In genomic region chr10:118712930-118713634, GRCh38 we compare ENCODE assay signal across 16 cellular contexts. TPM values are rescaled to one million over a fixed set of nuclear protein-coding genes. Genes with fewer than 3 reads are reported as not detected.
DNase-seq lines count a peak whose midpoint lies in the region; ATAC-seq and TF ChIP-seq lines count a peak whose summit lies in the region.
"Had no signal": no experiment of that assay in that cellular context is flagged by ENCODE, and none has a peak within 500 bp of the region (broad histone marks: within the 10 kb centered on the region; RNA-seq: fewer than 3 reads in every experiment).

No MANE protein-coding gene starts in this region.

- H2AK5ac ChIP-seq in mesendoderm (ENCODE audit: low read length) = no peak overlapping the region

- H4K8ac ChIP-seq in mesendoderm (ENCODE audit: low read depth, low read length) = no peak overlapping the region

- H3K23ac ChIP-seq in mesendoderm (ENCODE audit: low read length) = no peak overlapping the region

- no peak overlapping the region for H2BK15ac ChIP-seq in mesendoderm (replicated peaks; ENCODE audit: low read depth)

- no peak overlapping the region for H3K9ac ChIP-seq in mesendoderm (ENCODE audit: low read length)

- H3K18ac ChIP-seq in mesendoderm (ENCODE audit: low read length) = no peak overlapping the region

- no peak overlapping the region for H3K4ac ChIP-seq in mesendoderm (ENCODE audit: low read depth, low read length)

- H3K27ac ChIP-seq in mesendoderm (ENCODE audit: low read depth, low read length) = no peak overlapping the region
- H3K27ac ChIP-seq: suprapubic skin had no signal

- DNase-seq in DMS 273 (lab: John Stamatoyannopoulos, UW; ENCODE audit: unreplicated experiment) (peak; percentile 22), DMS 273 treated with DMSO at 0.1 percent for 48 hours (lab: John Stamatoyannopoulos, UW) (no peak), cardiac fibroblast (ENCODE audit: low read depth in 2 of 2) (no peak), mesendoderm (peak; percentile 41), left colon (no peak)
- DNase-seq: activated naive CD4-positive, alpha-beta T cell treated with anti-CD3 and anti-CD28 coated beads for 36 hours; Caco-2; NCI-H1417 treated with DMSO at 0.1 percent for 48 hours; NCI-H446; RPMI8226; T-helper 9 cell had no signal

- ATAC-seq in HG02642 (IDR thresholded peaks at IDR 0.05; ENCODE audit: poor library complexity, unreplicated experiment) = no peak
- ATAC-seq in GM18517 (IDR thresholded peaks at IDR 0.05; ENCODE audit: unreplicated experiment) = no peak
- no peak for ATAC-seq in left colon

- H3K4me1 ChIP-seq in mesendoderm (ENCODE audit: control insufficient read depth, low read depth, low read length) = no peaks in the 10 kb centered on the region
- H3K4me1 ChIP-seq: Caco-2, suprapubic skin had no signal

- no peak overlapping the region for H2BK120ac ChIP-seq in mesendoderm (ENCODE audit: low read depth, low read length)

- H3K4me3 ChIP-seq in cardiac fibroblast (replicated peaks in 1 of 2; ENCODE audit: low read depth in 2 of 2, low read length in 2 of 2) = no peak overlapping the region
- H3K4me3 ChIP-seq in mesendoderm (ENCODE audit: low read length) = no peak overlapping the region
- H3K4me3 ChIP-seq: smooth muscle cell, suprapubic skin had no signal

- TF ChIP-seq CTCF in LNCAP (IDR thresholded peaks at IDR 0.05) (peak; percentile 10; the same call in 1 of the 2 replicates), cardiac fibroblast (IDR thresholded peaks at IDR 0.05; ENCODE audit: low read depth, low read length) (peak; percentile 22)

- peaks cover 7% of the 10 kb centered on the region for H3K79me1 ChIP-seq in mesendoderm (ENCODE audit: low read length)

- intact Hi-C loops in left colon (cut with DNase I, micrococcal nuclease) = no loop called here

- H3K56ac ChIP-seq in mesendoderm (ENCODE audit: low read length) = no peak overlapping the region

- no peaks in the 10 kb centered on the region for H3K27me3 ChIP-seq in mesendoderm (ENCODE audit: insufficient read depth, low read length, poor library complexity)
- H3K27me3 ChIP-seq: suprapubic skin had no signal

- no peak overlapping the region for H4K5ac ChIP-seq in mesendoderm (ENCODE audit: low read length)

- no peak overlapping the region for H2BK5ac ChIP-seq in mesendoderm (ENCODE audit: low read length)

- no peaks in the 10 kb centered on the region for H3K36me3 ChIP-seq in mesendoderm (ENCODE audit: control insufficient read depth, insufficient read depth, low read length)
- H3K36me3 ChIP-seq: suprapubic skin had no signal

- H3K79me2 ChIP-seq in mesendoderm (ENCODE audit: control insufficient read depth, insufficient read depth, low read length) = peaks cover 2% of the 10 kb centered on the region

- no peak overlapping the region for H3K4me2 ChIP-seq in mesendoderm (ENCODE audit: low read length)
- H3K4me2 ChIP-seq: smooth muscle cell had no signal

- WGBS in mesendoderm (ENCODE audit: extremely low coverage, insufficient coverage, low lambda C conversion rate) = no CpG with 5 or more reads among the region's 14 CpGs

RNA-seq across cellular contexts. Expression of gene CACUL1, which starts 41.7 kb away (rescaled TPM):
- polyA plus RNA-seq in mesendoderm (2013, experiment 1 of 2) = 46.3 TPM
- polyA plus RNA-seq in mesendoderm (2013, experiment 2 of 2) = 44.2 TPM
- 10 to 100 TPM; 42.1 TPM for total RNA-seq in left colon

Comparison
In these comparisons a context has a peak if more than half of its experiments do, and no peak if none do; other contexts are left out.
1. DNase-seq: peak in DMS 273 (single experiment) and mesendoderm (single experiment); none in DMS 273 treated with DMSO at 0.1 percent for 48 hours (single experiment), cardiac fibroblast (0 of 2) and left colon (0 of 2).